8 cellular contexts compared by ENCODE assay signal in genomic region chr2:218536804-218537494, GRCh38.
"Had no signal": no experiment of that assay in that cellular context is flagged by ENCODE, and none has a peak within 500 bp of the region (broad histone marks: within the 10 kb centered on the region; RNA-seq: fewer than 3 reads in every experiment).

No MANE protein-coding gene starts in this region.

- H3K9me3 ChIP-seq: heart left ventricle, left lung had no signal

- H3K4me3 ChIP-seq: heart left ventricle, left lung had no signal

- ATAC-seq: heart left ventricle, left lung had no signal

- H3K4me1 ChIP-seq: left lung had no signal

- H3K27ac ChIP-seq: brain microvascular endothelial cell, heart left ventricle, left lung had no signal

- H3K27me3 ChIP-seq: brain microvascular endothelial cell, heart left ventricle, left lung had no signal

- DNase-seq: activated B cell treated with CpG ODN at 0.5 μM for 24 hours; activated CD4-positive, alpha-beta T cell treated with anti-CD3 and anti-CD28 coated beads, Interleukin-2, amount 10 ng/mL, durations not matched to agents 7 days and 5 days; brain microvascular endothelial cell; heart left ventricle; islet precursor cell; left lung; mesendoderm; stimulated activated CD4-positive, alpha-beta T cell treated with anti-CD3 and anti-CD28 coated beads, Interleukin-4, amount 100 ng/mL, for 24 hours had no signal
